ENCODE assay signal across 9 cellular contexts in the genomic region with DNA sequence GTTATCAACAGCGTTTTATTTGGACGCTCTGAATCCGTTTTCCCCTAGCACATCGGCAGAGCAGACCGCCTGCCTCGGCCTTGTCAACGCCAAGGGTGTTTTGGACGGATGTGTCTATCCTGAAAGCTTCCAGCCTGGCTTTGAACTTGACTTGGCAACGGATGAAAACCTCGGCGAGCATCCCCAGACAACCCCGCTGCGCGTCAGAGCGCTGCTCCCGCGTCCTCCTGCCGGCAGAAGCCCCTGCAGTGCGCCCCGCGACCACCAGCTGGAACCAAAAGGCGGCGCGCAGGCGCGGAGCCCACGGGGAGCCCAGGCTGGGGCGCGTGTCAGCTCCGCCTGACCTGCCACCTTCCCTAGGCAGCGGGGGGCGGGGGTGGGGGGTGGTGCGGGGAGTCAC. TPM values are rescaled to one million over a fixed set of nuclear protein-coding genes. Genes with fewer than 3 reads are reported as not detected.
DNase-seq lines count a peak whose midpoint lies in the region; ATAC-seq and TF ChIP-seq lines count a peak whose summit lies in the region.
"Had no signal": no experiment of that assay in that cellular context is flagged by ENCODE, and none has a peak within 500 bp of the region (broad histone marks: within the 10 kb centered on the region; RNA-seq: fewer than 3 reads in every experiment).

No MANE protein-coding gene starts in this region.

- TF ChIP-seq EP300 in neural cell (conservative IDR thresholded peaks at IDR 0.05; ENCODE audit: poor library complexity, severe bottlenecking): no peak

- TF ChIP-seq RAD21 in neural cell (conservative IDR thresholded peaks at IDR 0.05): no peak

- no peaks in the 10 kb centered on the region for H3K9me2 ChIP-seq in neural cell (ENCODE audit: insufficient read depth, low read length)
- no peaks in the 10 kb centered on the region for H3K9me2 ChIP-seq in PC-9 (ENCODE audit: insufficient read depth)

- intact Hi-C loops in A673 (cut with micrococcal nuclease; ENCODE audit: unreplicated experiment) (no loop called here), PC-9 (cut with micrococcal nuclease; ENCODE audit: unreplicated experiment) (no loop called here)

- H3K4me1 ChIP-seq in A673 (ENCODE audit: insufficient read depth, low read length, poor library complexity, severe bottlenecking): no peaks in the 10 kb centered on the region
- H3K4me1 ChIP-seq in effector memory CD4-positive, alpha-beta T cell (ENCODE audit: control insufficient read depth, insufficient read depth, low read length, poor library complexity, severe bottlenecking): no peaks in the 10 kb centered on the region
- no peaks in the 10 kb centered on the region for H3K4me1 ChIP-seq in PC-9 (replicated peaks; ENCODE audit: insufficient read depth)

- H3K36me3 ChIP-seq in A673 (ENCODE audit: insufficient read depth, low read length, poor library complexity, severe bottlenecking): no peaks in the 10 kb centered on the region
- H3K36me3 ChIP-seq in neural cell (ENCODE audit: insufficient read depth, low read length): no peaks in the 10 kb centered on the region
- no peaks in the 10 kb centered on the region for H3K36me3 ChIP-seq in effector memory CD4-positive, alpha-beta T cell (ENCODE audit: control insufficient read depth, insufficient read depth, low read length)
- H3K36me3 ChIP-seq in PC-9 (ENCODE audit: low read depth): no peaks in the 10 kb centered on the region

- H3K27ac ChIP-seq in A673 (ENCODE audit: low read depth, low read length, poor library complexity, severe bottlenecking): no peak overlapping the region
- no peak overlapping the region for H3K27ac ChIP-seq in neural cell (ENCODE audit: low read length)
- H3K27ac ChIP-seq in effector memory CD4-positive, alpha-beta T cell (ENCODE audit: insufficient read depth, low read length, poor library complexity, severe bottlenecking): no peak overlapping the region
- no peak overlapping the region for H3K27ac ChIP-seq in PC-9

- TF ChIP-seq CTCF in A673 (conservative IDR thresholded peaks at IDR 0.05; ENCODE audit: low read depth, low read length): no peak
- no peak for TF ChIP-seq CTCF in neural cell (IDR thresholded peaks at IDR 0.05; ENCODE audit: poor library complexity, severe bottlenecking)
- no peak for TF ChIP-seq CTCF in PC-9 (conservative IDR thresholded peaks at IDR 0.05)

- H2AFZ ChIP-seq in neural cell (ENCODE audit: low read depth, low read length) (no peak overlapping the region), PC-9 (no peak overlapping the region)

- H3K4me3 ChIP-seq in A673 (ENCODE audit: low read depth, low read length, poor library complexity, severe bottlenecking): peak overlapping the region; percentile 10
- H3K4me3 ChIP-seq in neural cell (ENCODE audit: low read length): peak overlapping the region; percentile 15
- no peak overlapping the region for H3K4me3 ChIP-seq in effector memory CD4-positive, alpha-beta T cell (ENCODE audit: insufficient read depth, low read depth, low read length, poor library complexity, severe bottlenecking)
- no peak overlapping the region for H3K4me3 ChIP-seq in PC-9

- H3K27me3 ChIP-seq in A673 (replicated peaks; ENCODE audit: insufficient read depth, low read depth, low read length, poor library complexity) (no peaks in the 10 kb centered on the region), neural cell (ENCODE audit: insufficient read depth, low read depth, low read length) (no peaks in the 10 kb centered on the region), PC-9 (ENCODE audit: insufficient read depth, low read depth) (no peaks in the 10 kb centered on the region)
- H3K27me3 ChIP-seq in effector memory CD4-positive, alpha-beta T cell (replicated peaks; ENCODE audit: control insufficient read depth, insufficient read depth, low read length, poor library complexity, severe bottlenecking): peaks cover 3% of the 10 kb centered on the region

- POLR2A ChIA-PET in A673 (lab: Charles Lee; ENCODE audit: low non-redundant PET): interaction anchor here (0.6 kb wide), 1 partner anchor 362 kb away, joined by 8 read pairs; no protein-coding TSS in a partner anchor
- POLR2A ChIA-PET in PC-9 (lab: Charles Lee; ENCODE audit: unreplicated experiment): no interaction called here

- H3K9me3 ChIP-seq in A673 (ENCODE audit: low read depth, low read length, poor library complexity, severe bottlenecking): no peaks in the 10 kb centered on the region
- H3K9me3 ChIP-seq in neural cell (ENCODE audit: low read length): no peaks in the 10 kb centered on the region
- H3K9me3 ChIP-seq in effector memory CD4-positive, alpha-beta T cell (ENCODE audit: control insufficient read depth, low read length): no peaks in the 10 kb centered on the region
- H3K9me3 ChIP-seq in PC-9 (ENCODE audit: insufficient read depth, low read depth): no peaks in the 10 kb centered on the region

- ATAC-seq in SK-N-SH treated with all-trans-retinoic acid at 6 μM for 48 hours (peak; percentile 48; the same call in 2 of the 3 replicates), HG03135 (IDR thresholded peaks at IDR 0.05; ENCODE audit: unreplicated experiment) (no peak), GM21528 (IDR thresholded peaks at IDR 0.05; ENCODE audit: low FRiP score, unreplicated experiment) (no peak)

- DNase-seq in A673 (ENCODE audit: low spot score): peak; percentile 26
- peak; percentile 11 for DNase-seq in globus pallidus (ENCODE audit: low spot score)
- no peak for DNase-seq in effector memory CD4-positive, alpha-beta T cell
- no peak for DNase-seq in PC-9
- DNase-seq: CD4-positive, alpha-beta T cell had no signal

- CTCF ChIA-PET in A673 (lab: Charles Lee) (no interaction called here), PC-9 (lab: Charles Lee) (no interaction called here)

- H4K20me1 ChIP-seq in neural cell (ENCODE audit: insufficient read depth): no peaks in the 10 kb centered on the region
- H4K20me1 ChIP-seq in PC-9 (ENCODE audit: insufficient read depth): no peaks in the 10 kb centered on the region

- BruUV-seq in A673 (replicated peaks; lab: Mats Ljungman, UMichigan) (no TSS peak), PC-9 (replicated peaks; lab: Mats Ljungman, UMichigan) (no TSS peak)

- no peak overlapping the region for H3K9ac ChIP-seq in neural cell (ENCODE audit: low read length)

- H3K4me2 ChIP-seq in neural cell (ENCODE audit: low read length): no peak overlapping the region
- no peak overlapping the region for H3K4me2 ChIP-seq in PC-9

- no peaks in the 10 kb centered on the region for H3K79me2 ChIP-seq in neural cell (replicated peaks; ENCODE audit: insufficient read depth, low read length)
- no peaks in the 10 kb centered on the region for H3K79me2 ChIP-seq in PC-9 (ENCODE audit: low read depth)

- H3F3A ChIP-seq in neural cell (ENCODE audit: insufficient read depth, low read length, poor library complexity, severe bottlenecking) (no peaks in the 10 kb centered on the region), PC-9 (ENCODE audit: insufficient read depth, low read depth) (no peaks in the 10 kb centered on the region)

TF ChIP-seq in SK-N-SH treated with all-trans-retinoic acid at 6 μM for 48 hours, 23 proteins besides CTCF, POLR2A, EP300 and RAD21 (continues in another document):
- no peak for TF ChIP-seq ZNF565 (CRISPR knock-in tag; conservative IDR thresholded peaks at IDR 0.05; ENCODE audit: low read depth)
- TF ChIP-seq ZFP3 (CRISPR knock-in tag; IDR thresholded peaks at IDR 0.05): no peak
- TF ChIP-seq SNAI2 (CRISPR knock-in tag; IDR thresholded peaks at IDR 0.05): no peak
- TF ChIP-seq RARB (CRISPR knock-in tag; IDR thresholded peaks at IDR 0.05): no peak
- TF ChIP-seq, protein P1, sequence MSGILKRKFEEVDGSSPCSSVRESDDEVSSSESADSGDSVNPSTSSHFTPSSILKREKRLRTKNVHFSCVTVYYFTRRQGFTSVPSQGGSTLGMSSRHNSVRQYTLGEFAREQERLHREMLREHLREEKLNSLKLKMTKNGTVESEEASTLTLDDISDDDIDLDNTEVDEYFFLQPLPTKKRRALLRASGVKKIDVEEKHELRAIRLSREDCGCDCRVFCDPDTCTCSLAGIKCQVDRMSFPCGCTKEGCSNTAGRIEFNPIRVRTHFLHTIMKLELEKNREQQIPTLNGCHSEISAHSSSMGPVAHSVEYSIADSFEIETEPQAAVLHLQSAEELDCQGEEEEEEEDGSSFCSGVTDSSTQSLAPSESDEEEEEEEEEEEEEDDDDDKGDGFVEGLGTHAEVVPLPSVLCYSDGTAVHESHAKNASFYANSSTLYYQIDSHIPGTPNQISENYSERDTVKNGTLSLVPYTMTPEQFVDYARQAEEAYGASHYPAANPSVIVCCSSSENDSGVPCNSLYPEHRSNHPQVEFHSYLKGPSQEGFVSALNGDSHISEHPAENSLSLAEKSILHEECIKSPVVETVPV (CRISPR knock-in tag; IDR thresholded peaks at IDR 0.05): no peak
- no peak for TF ChIP-seq ISL1 (CRISPR knock-in tag; IDR thresholded peaks at IDR 0.05)
- TF ChIP-seq GLIS3 (CRISPR knock-in tag; IDR thresholded peaks at IDR 0.05): no peak
- TF ChIP-seq ZNF8 (CRISPR knock-in tag; IDR thresholded peaks at IDR 0.05): no peak

TF ChIP-seq in neural cell, 6 proteins besides CTCF, POLR2A, EP300 and RAD21 (continues in another document):
- TF ChIP-seq POLR2AphosphoS5 (IDR thresholded peaks at IDR 0.05) (no peak), SMC3 (conservative IDR thresholded peaks at IDR 0.05; ENCODE audit: poor library complexity) (no peak), MXI1 (conservative IDR thresholded peaks at IDR 0.05; ENCODE audit: poor library complexity, severe bottlenecking) (no peak)

RNA-seq across cellular contexts. Expression of a gene that starts 26.2 kb away (rescaled TPM):
- total RNA-seq in A673 (2021) (44.7 and 54.0 TPM in 2 replicates), PC-9 (2021) (45.4 and 49.5 TPM in 2 replicates)
- polyA plus RNA-seq in neural cell: 94.5 and 103 TPM in 2 replicates
- polyA minus RNA-seq in neural cell: 84.0 and 91.2 TPM in 2 replicates

Comparison
In these comparisons a context has a peak if more than half of its experiments do, and no peak if none do; other contexts are left out.
1. DNase-seq: peak in A673 (single experiment) and globus pallidus (single experiment); none in effector memory CD4-positive, alpha-beta T cell (0 of 3) and PC-9 (0 of 2).
2. H3K4me3 ChIP-seq: peak in A673 (single experiment) and neural cell (single experiment); none in effector memory CD4-positive, alpha-beta T cell (single experiment) and PC-9 (single experiment).